2 cellular contexts compared by ENCODE assay signal in genomic region chr16:67260426-67261063, GRCh38.
TF ChIP-seq lines count a peak whose summit lies in the region.

No MANE protein-coding gene starts in this region.

TF ChIP-seq in K562, 482 proteins besides CTCF, POLR2A, EP300 and RAD21 (continues in another document):
- TF ChIP-seq ZNF740 (CRISPR knock-in tag; IDR thresholded peaks at IDR 0.05) (no peak), ZNF740 (tag; IDR thresholded peaks at IDR 0.05) (no peak), ZNF830 (CRISPR knock-in tag; IDR thresholded peaks at IDR 0.05) (no peak), PCBP2 (IDR thresholded peaks at IDR 0.05; ENCODE audit: low read depth, low read length, poor library complexity, severe bottlenecking) (no peak), BRCA1 (IDR thresholded peaks at IDR 0.05) (no peak), BRCA1 (CRISPR knock-in tag; IDR thresholded peaks at IDR 0.05) (no peak), E2F4 (CRISPR knock-in tag; IDR thresholded peaks at IDR 0.05; ENCODE audit: low read depth) (no peak), HMG20B (CRISPR knock-in tag; IDR thresholded peaks at IDR 0.05) (no peak), NR2C1 (IDR thresholded peaks at IDR 0.05) (no peak), NR2C1 (tag; IDR thresholded peaks at IDR 0.05) (no peak), ZNF780A (CRISPR knock-in tag; IDR thresholded peaks at IDR 0.05) (no peak), HNRNPL (IDR thresholded peaks at IDR 0.05; ENCODE audit: low read depth, low read length) (no peak), MLX (CRISPR knock-in tag; conservative IDR thresholded peaks at IDR 0.05) (no peak), NFE2 (IDR thresholded peaks at IDR 0.05; ENCODE audit: low read depth) (no peak), SMARCE1 (IDR thresholded peaks at IDR 0.05) (no peak), ZNF175 (CRISPR knock-in tag; IDR thresholded peaks at IDR 0.05; ENCODE audit: low read depth) (no peak), ZNF589 (CRISPR knock-in tag; IDR thresholded peaks at IDR 0.05; ENCODE audit: low read depth) (no peak), NCOR1 (IDR thresholded peaks at IDR 0.05) (no peak), THRA (IDR thresholded peaks at IDR 0.05) (no peak), THAP7 (CRISPR knock-in tag; IDR thresholded peaks at IDR 0.05) (no peak), SMARCA4 (IDR thresholded peaks at IDR 0.05) (no peak; the same call in 1 of the 2 replicates), RCOR1 (IDR thresholded peaks at IDR 0.05; ENCODE audit: borderline replicate concordance in 1 of 2, low read depth in 2 of 2, low read length in 2 of 2) (peak in 1 of 2 experiments; percentile 37; a peak in 1 of 4 replicates), ZNF197 (CRISPR knock-in tag; IDR thresholded peaks at IDR 0.05; ENCODE audit: low read depth) (no peak), ARID2 (IDR thresholded peaks at IDR 0.05) (peak; percentile 88), ZNF764 (CRISPR knock-in tag; IDR thresholded peaks at IDR 0.05; ENCODE audit: low read depth) (no peak), SLC30A9 (CRISPR knock-in tag; IDR thresholded peaks at IDR 0.05) (no peak), ESRRA (IDR thresholded peaks at IDR 0.05; ENCODE audit: borderline replicate concordance, low read depth) (0 out of 2 replicates have a peak, but pooled peaks have one; percentile 17), ZFP30 (CRISPR knock-in tag; IDR thresholded peaks at IDR 0.05; ENCODE audit: borderline replicate concordance) (no peak), ZNF280B (CRISPR knock-in tag; IDR thresholded peaks at IDR 0.05) (no peak), STAG1 (CRISPR knock-in tag; IDR thresholded peaks at IDR 0.05; ENCODE audit: borderline replicate concordance) (no peak; the same call in 1 of the 2 replicates), CCNT2 (IDR thresholded peaks at IDR 0.05; ENCODE audit: borderline replicate concordance, extremely low read depth, insufficient read length, low read depth, low read length) (no peak)

TF ChIP-seq in HepG2, 621 proteins besides CTCF, POLR2A, EP300 and RAD21:
- TF ChIP-seq HMGXB4 (CRISPR knock-in tag; IDR thresholded peaks at IDR 0.05; ENCODE audit: borderline replicate concordance in 1 of 2, low read depth in 1 of 2) = 0 out of 4 replicates have a peak, but pooled peaks of 1 of the 2 experiments have one; percentile 29
- 0 out of 2 replicates have a peak, but pooled peaks have one; percentile 26 for TF ChIP-seq POGK (CRISPR knock-in tag; conservative IDR thresholded peaks at IDR 0.05)
- no peak for TF ChIP-seq XBP1 (CRISPR knock-in tag; IDR thresholded peaks at IDR 0.05)
- TF ChIP-seq CEBPG (CRISPR knock-in tag; IDR thresholded peaks at IDR 0.05) = peak; percentile 34; the same call in 1 of the 2 replicates
- TF ChIP-seq TFAP4 (IDR thresholded peaks at IDR 0.05; ENCODE audit: borderline replicate concordance, low read depth) = peak; percentile 49; the same call in 1 of the 2 replicates
- TF ChIP-seq XRCC5 (optimal IDR thresholded peaks at IDR 0.05; ENCODE audit: low read length) = peak; percentile 54
- TF ChIP-seq ZFX (CRISPR knock-in tag; IDR thresholded peaks at IDR 0.05; ENCODE audit: low read depth) = peak; percentile 48; the same call in 1 of the 2 replicates
- TF ChIP-seq SMC3 (IDR thresholded peaks at IDR 0.05; ENCODE audit: low read length) = peak; percentile 83
- TF ChIP-seq MIER2 (CRISPR knock-in tag; IDR thresholded peaks at IDR 0.05) = no peak
- no peak for TF ChIP-seq BRD4 (CRISPR knock-in tag; IDR thresholded peaks at IDR 0.05)
- TF ChIP-seq SAP130 (CRISPR knock-in tag; IDR thresholded peaks at IDR 0.05; ENCODE audit: low read depth) = 0 out of 2 replicates have a peak, but pooled peaks have one; percentile 17
- peak; percentile 86 for TF ChIP-seq STAG1 (CRISPR knock-in tag; IDR thresholded peaks at IDR 0.05)
- TF ChIP-seq PAWR (CRISPR knock-in tag; IDR thresholded peaks at IDR 0.05; ENCODE audit: borderline replicate concordance) = no peak
